In the genomic region with DNA sequence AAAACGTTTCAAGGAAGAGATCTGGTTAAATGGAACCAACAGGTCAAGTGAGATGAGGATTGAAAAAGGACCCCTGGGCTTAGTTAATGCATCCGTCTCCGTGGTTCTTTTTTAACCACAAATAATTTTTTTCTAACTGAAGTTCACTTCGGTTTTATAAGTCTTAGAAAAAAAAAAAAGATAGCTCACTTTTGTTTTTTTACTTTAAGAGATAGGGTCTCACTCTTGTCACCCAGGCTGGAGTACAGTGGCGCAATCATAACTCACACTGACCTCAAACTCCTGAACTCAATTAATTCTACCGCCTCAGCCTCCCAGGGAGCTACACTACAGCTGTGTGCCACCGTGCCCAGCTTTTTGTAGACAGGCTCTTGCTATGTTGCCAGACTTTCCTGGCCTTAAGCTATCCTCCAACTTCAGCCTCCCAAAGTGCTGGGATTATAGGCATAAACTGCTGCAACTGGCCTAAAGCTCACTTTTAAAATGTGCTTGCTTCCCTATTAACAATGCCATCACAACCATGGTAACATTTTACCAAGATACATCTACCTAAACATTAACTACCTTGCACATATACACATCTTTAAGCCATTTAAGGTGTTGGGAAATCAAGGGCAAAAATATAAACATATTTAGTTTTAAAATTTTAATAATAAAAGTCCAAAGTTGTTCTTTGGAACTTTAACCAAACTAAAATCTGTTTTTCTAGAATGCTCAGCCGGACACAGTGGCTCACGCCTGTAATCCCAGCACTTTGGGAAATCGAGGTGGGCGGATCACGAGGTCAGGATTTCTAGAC, we compare ENCODE assay signal across 1 cellular context.
TF ChIP-seq lines count a peak whose summit lies in the region.

No MANE protein-coding gene starts in this region.

TF ChIP-seq in H1, 55 proteins besides CTCF, POLR2A, EP300 and RAD21:
- no peak for TF ChIP-seq TBP (IDR thresholded peaks at IDR 0.05; ENCODE audit: low read depth, low read length)
- TF ChIP-seq POLR2AphosphoS5 (IDR thresholded peaks at IDR 0.05; ENCODE audit: low read depth, low read length): peak; percentile 89
- no peak for TF ChIP-seq CHD2 (IDR thresholded peaks at IDR 0.05; ENCODE audit: low read length)
